ENCODE assay signal across 8 cellular contexts in genomic region chr2:101883860-101884259, GRCh38.
DNase-seq lines count a peak whose midpoint lies in the region; ATAC-seq and TF ChIP-seq lines count a peak whose summit lies in the region.

No MANE protein-coding gene starts in this region.

- no peaks in the 10 kb centered on the region for H3K9me3 ChIP-seq in PC-3 (ENCODE audit: low read length)
- H3K9me3 ChIP-seq in subcutaneous abdominal adipose tissue (ENCODE audit: control insufficient read depth in 5 of 5, low read length in 5 of 5) = no peaks in the 10 kb centered on the region

- TF ChIP-seq CTCF in PC-3 (conservative IDR thresholded peaks at IDR 0.05; ENCODE audit: low read depth, low read length) (peak; percentile 81), brain microvascular endothelial cell (IDR thresholded peaks at IDR 0.05; ENCODE audit: low read depth, low read length, missing control alignments) (peak; percentile 70)

- peaks cover 6% of the 10 kb centered on the region; the same call in 1 of the 2 replicates for H4K20me1 ChIP-seq in PC-3 (ENCODE audit: low read length)

- H3K9ac ChIP-seq in PC-3 (ENCODE audit: low read length) (no peak overlapping the region), subcutaneous abdominal adipose tissue (ENCODE audit: low read length in 5 of 5) (peak overlapping the region in 1 of 5 donors; percentile 49)

- H3K4me3 ChIP-seq in PC-3 (ENCODE audit: low read length) = no peak overlapping the region
- H3K4me3 ChIP-seq in brain microvascular endothelial cell (ENCODE audit: low read depth, low read length) = no peak overlapping the region
- no peak overlapping the region for H3K4me3 ChIP-seq in subcutaneous abdominal adipose tissue (ENCODE audit: low read depth in 1 of 5, low read length in 5 of 5)

- ATAC-seq in HG02852 (IDR thresholded peaks at IDR 0.05; ENCODE audit: unreplicated experiment) = peak; percentile 52
- peak; percentile 67 for ATAC-seq in PC-3
- ATAC-seq in GM18519 (IDR thresholded peaks at IDR 0.05; ENCODE audit: low FRiP score, unreplicated experiment) = no peak

- intact Hi-C loops in PC-3 (cut with micrococcal nuclease) = loop anchor here (1.0 to 5.0 kb wide), 5 partner anchors 100 to 563 kb away; no protein-coding TSS in a partner anchor

- H3K36me3 ChIP-seq in PC-3 (ENCODE audit: low read depth, low read length) (peaks cover 65% of the 10 kb centered on the region), brain microvascular endothelial cell (replicated peaks) (peaks cover 46% of the 10 kb centered on the region), subcutaneous abdominal adipose tissue (ENCODE audit: control insufficient read depth in 5 of 5, insufficient read depth in 5 of 5, low read length in 5 of 5) (peaks cover 25 to 44% (median 32%) of the 10 kb centered on the region in 5 donors)

- H3F3A ChIP-seq in PC-3 (ENCODE audit: low read length, unreplicated experiment) = no peaks in the 10 kb centered on the region

- in situ Hi-C loops in brain microvascular endothelial cell (cut with HindIII; ENCODE audit: low pct_ligation_motif_present, low sequenced_read_pairs) = no loop called here

- H3K27me3 ChIP-seq in PC-3 (ENCODE audit: low read length) = no peaks in the 10 kb centered on the region
- no peaks in the 10 kb centered on the region for H3K27me3 ChIP-seq in brain microvascular endothelial cell (replicated peaks)
- no peaks in the 10 kb centered on the region for H3K27me3 ChIP-seq in subcutaneous abdominal adipose tissue (ENCODE audit: control insufficient read depth in 5 of 5, insufficient read depth in 4 of 5, low read length in 5 of 5)

- H3K4me2 ChIP-seq in PC-3 (ENCODE audit: low read length) = no peak overlapping the region

- no TSS peak for BruUV-seq in PC-3 (replicated peaks; lab: Mats Ljungman, UMichigan)

- H3K9me2 ChIP-seq in PC-3 (replicated peaks; ENCODE audit: low read length) = no peaks in the 10 kb centered on the region

- CTCF ChIA-PET in PC-3 (lab: Charles Lee) = interaction anchor here (0.6 to 1.2 kb wide), 4 partner anchors 136 to 357 kb away, joined by 3 to 6 read pairs (median 4); no protein-coding TSS in a partner anchor

- H3K79me2 ChIP-seq in PC-3 (ENCODE audit: low read length) = peaks cover 9% of the 10 kb centered on the region; the same call in 1 of the 2 replicates

- H3K27ac ChIP-seq in PC-3 (ENCODE audit: low read length) = no peak overlapping the region
- H3K27ac ChIP-seq in brain microvascular endothelial cell = peak overlapping the region; percentile 17
- peak overlapping the region; percentile 21 for H3K27ac ChIP-seq in subcutaneous abdominal adipose tissue (ENCODE audit: low read depth, low read length)

- peak; percentile 6 for DNase-seq in NCI-H146 (lab: John Stamatoyannopoulos, UW)
- no peak for DNase-seq in NCI-H146 treated with DMSO at 0.1 percent for 48 hours (lab: John Stamatoyannopoulos, UW; ENCODE audit: unreplicated experiment)
- peak; percentile 80 for DNase-seq in PC-3
- peak; percentile 72 for DNase-seq in brain microvascular endothelial cell
- peak; percentile 49 for DNase-seq in left kidney (ENCODE audit: low read depth, low spot score)

- no peak overlapping the region for H2AFZ ChIP-seq in PC-3 (ENCODE audit: low read length)

- POLR2A ChIA-PET in PC-3 (lab: Charles Lee; ENCODE audit: unreplicated experiment) = interaction anchor here (0.6 kb wide), 2 partner anchors 26 to 137 kb away, joined by 5 to 11 read pairs; no protein-coding TSS in a partner anchor

- peaks cover 13% of the 10 kb centered on the region for H3K4me1 ChIP-seq in PC-3 (ENCODE audit: insufficient read depth, low read length)
- H3K4me1 ChIP-seq in subcutaneous abdominal adipose tissue (ENCODE audit: control insufficient read depth in 5 of 5, insufficient read depth in 5 of 5, low read length in 5 of 5) = peaks cover 0 to 20% (median 15%) of the 10 kb centered on the region in 5 donors
